8 cellular contexts compared by ENCODE assay signal in genomic region chr12:87866602-87867292, GRCh38.
DNase-seq lines count a peak whose midpoint lies in the region; ATAC-seq and TF ChIP-seq lines count a peak whose summit lies in the region.

No MANE protein-coding gene starts in this region.

- ATAC-seq in GM18511 (IDR thresholded peaks at IDR 0.05; ENCODE audit: unreplicated experiment) (no peak), GM18505 (IDR thresholded peaks at IDR 0.05; ENCODE audit: unreplicated experiment) (no peak), GM18907 (IDR thresholded peaks at IDR 0.05; ENCODE audit: unreplicated experiment) (no peak)

- H3K36me3 Mint-ChIP-seq in H9 (ENCODE audit: insufficient read depth in 1 of 3, low read depth in 3 of 3) = no peaks in the 10 kb centered on the region

- H3K23me2 ChIP-seq in H9 (ENCODE audit: insufficient read length, low read depth, low read length, poor library complexity, severe bottlenecking) = no peaks in the 10 kb centered on the region

- no peak overlapping the region for H3K9ac ChIP-seq in H9 (ENCODE audit: extremely low read depth, insufficient read length, low read length)

- TF ChIP-seq POLR2A in GM18505 (IDR thresholded peaks at IDR 0.05; ENCODE audit: borderline replicate concordance, extremely low read depth, insufficient read depth, insufficient read length) = no peak
- TF ChIP-seq POLR2A in lower leg skin (IDR thresholded peaks at IDR 0.05) = no peak

- H3K27ac Mint-ChIP-seq in H9 = no peak overlapping the region

- H3K4ac ChIP-seq in H9 (ENCODE audit: low read depth, low read length) = no peak overlapping the region

- CTCF ChIA-PET in PC-9 (lab: Charles Lee) = no interaction called here

- H3F3A ChIP-seq in PC-9 (ENCODE audit: insufficient read depth, low read depth) = no peaks in the 10 kb centered on the region

- no peak overlapping the region for H3K4me3 Mint-ChIP-seq in H9

- peak; percentile 10 for DNase-seq in EL
- peak; percentile 35 for DNase-seq in H9
- no peak for DNase-seq in PC-9
- peak; percentile 58 for DNase-seq in islet precursor cell
- DNase-seq in lower leg skin (ENCODE audit: low spot score in 2 of 2) = no peak

- no peak overlapping the region for H3K4me3 ChIP-seq in PC-9
- H3K4me3 ChIP-seq in lower leg skin (ENCODE audit: low read depth, poor library complexity, severe bottlenecking) = no peak overlapping the region

- no peaks in the 10 kb centered on the region for H3K27me3 Mint-ChIP-seq in H9 (ENCODE audit: low read depth)

- no peak overlapping the region for H2BK15ac ChIP-seq in H9 (ENCODE audit: low read depth, low read length)

- no peaks in the 10 kb centered on the region for H4K20me1 ChIP-seq in H9 (ENCODE audit: control insufficient read depth, insufficient read depth, insufficient read length)
- no peaks in the 10 kb centered on the region for H4K20me1 ChIP-seq in PC-9 (ENCODE audit: insufficient read depth)

- no peak overlapping the region for H3K18ac ChIP-seq in H9 (ENCODE audit: insufficient read length, low read depth, low read length)

- H3K36me3 ChIP-seq in PC-9 (ENCODE audit: low read depth) = no peaks in the 10 kb centered on the region

- H4K8ac ChIP-seq in H9 (replicated peaks; ENCODE audit: insufficient read length, low read depth, low read length) = no peak overlapping the region

- no peaks in the 10 kb centered on the region for H3K9me2 ChIP-seq in PC-9 (ENCODE audit: insufficient read depth)

- no peaks in the 10 kb centered on the region for H3K9me3 Mint-ChIP-seq in H9

- H4K5ac ChIP-seq in H9 (ENCODE audit: insufficient read length, low read depth, low read length) = no peak overlapping the region

- H2BK12ac ChIP-seq in H9 (ENCODE audit: insufficient read length, low read depth, low read length) = no peak overlapping the region

- H2BK120ac ChIP-seq in H9 (ENCODE audit: low read depth, low read length, poor library complexity, severe bottlenecking) = no peak overlapping the region

- H3K79me2 ChIP-seq in H9 (ENCODE audit: insufficient read depth, low read length) (no peaks in the 10 kb centered on the region), PC-9 (ENCODE audit: low read depth) (no peaks in the 10 kb centered on the region)

- no peaks in the 10 kb centered on the region for H3K4me1 ChIP-seq in H9 (ENCODE audit: insufficient read depth, low read length)
- no peaks in the 10 kb centered on the region for H3K4me1 ChIP-seq in PC-9 (replicated peaks; ENCODE audit: insufficient read depth)

- no peaks in the 10 kb centered on the region for H3K9me3 ChIP-seq in H9 (ENCODE audit: control insufficient read depth, low read depth, low read length)
- no peaks in the 10 kb centered on the region for H3K9me3 ChIP-seq in PC-9 (ENCODE audit: insufficient read depth, low read depth)

- no peak overlapping the region for H3K14ac ChIP-seq in H9 (ENCODE audit: insufficient read depth, low read length)

- no peak overlapping the region for H3K23ac ChIP-seq in H9 (ENCODE audit: insufficient read length, low read depth, low read length)

- no peak overlapping the region for H2AK5ac ChIP-seq in H9 (ENCODE audit: insufficient read length, low read length)

- no peak overlapping the region for H3K56ac ChIP-seq in H9 (ENCODE audit: insufficient read length, low read depth, low read length)

- H3T11ph ChIP-seq in H9 (ENCODE audit: low read length) = no peak overlapping the region

- H4K91ac ChIP-seq in H9 (ENCODE audit: insufficient read length, low read depth, low read length) = no peak overlapping the region

- peaks cover 24 to 25% of the 10 kb centered on the region in 2 experiments for H3K4me1 Mint-ChIP-seq in H9

- H2AFZ ChIP-seq in H9 (ENCODE audit: low read length) = no peak overlapping the region
- no peak overlapping the region for H2AFZ ChIP-seq in PC-9

- WGBS in H9 (ENCODE audit: extremely low coverage, insufficient read length, low lambda C conversion rate) = no CpG with 5 or more reads among the region's 3 CpGs
- WGBS in lower leg skin, 2 donors = 79 to 84% methylated on average over 3 of the region's 3 CpGs

- H3K79me1 ChIP-seq in H9 (ENCODE audit: insufficient read depth, low read depth, low read length, poor library complexity, severe bottlenecking) = no peaks in the 10 kb centered on the region

- intact Hi-C loops in PC-9 (cut with micrococcal nuclease; ENCODE audit: unreplicated experiment) (loop anchor here (10.0 kb wide), 1 partner anchor 128 kb away; no protein-coding TSS in a partner anchor), lower leg skin (cut with DNase I; ENCODE audit: low total_unique reads) (no loop called here)

- H2BK20ac ChIP-seq in H9 (ENCODE audit: low read depth, low read length, poor library complexity, severe bottlenecking) = no peak overlapping the region

- no TSS peak for BruUV-seq in PC-9 (replicated peaks; lab: Mats Ljungman, UMichigan)

- no peak overlapping the region for H2BK5ac ChIP-seq in H9 (ENCODE audit: insufficient read length, low read length)

- no peak overlapping the region for H3K27ac ChIP-seq in H9 (ENCODE audit: insufficient read length, low read depth, low read length)
- no peak overlapping the region for H3K27ac ChIP-seq in PC-9

- TF ChIP-seq CTCF in H9 (conservative IDR thresholded peaks at IDR 0.05) = peak; percentile 64; the same call in 2 of the 3 replicates
- TF ChIP-seq CTCF in PC-9 (conservative IDR thresholded peaks at IDR 0.05) = peak; percentile 52
- no peak for TF ChIP-seq CTCF in lower leg skin (IDR thresholded peaks at IDR 0.05)

- H3K4me2 ChIP-seq in H9 (ENCODE audit: insufficient read depth, insufficient read length, low read length) = no peak overlapping the region
- H3K4me2 ChIP-seq in PC-9 = no peak overlapping the region

- H3K27me3 ChIP-seq in H9 (ENCODE audit: insufficient read depth, low read length) (no peaks in the 10 kb centered on the region), PC-9 (ENCODE audit: insufficient read depth, low read depth) (no peaks in the 10 kb centered on the region)

- POLR2A ChIA-PET in PC-9 (lab: Charles Lee; ENCODE audit: unreplicated experiment) = interaction anchor here (0.5 kb wide), 1 partner anchor 1889 kb away, joined by 9 read pairs; no protein-coding TSS in a partner anchor

Comparison
In these comparisons a context has a peak if more than half of its experiments do, and no peak if none do; other contexts are left out.
1. DNase-seq: peak in EL (single experiment), H9 (single experiment) and islet precursor cell (single experiment); none in PC-9 (0 of 2) and lower leg skin (0 of 2).
2. CTCF ChIP-seq: peak in H9 (single experiment) and PC-9 (single experiment); none in lower leg skin (0 of 3).